8 cellular contexts compared by ENCODE assay signal in the genomic region with DNA sequence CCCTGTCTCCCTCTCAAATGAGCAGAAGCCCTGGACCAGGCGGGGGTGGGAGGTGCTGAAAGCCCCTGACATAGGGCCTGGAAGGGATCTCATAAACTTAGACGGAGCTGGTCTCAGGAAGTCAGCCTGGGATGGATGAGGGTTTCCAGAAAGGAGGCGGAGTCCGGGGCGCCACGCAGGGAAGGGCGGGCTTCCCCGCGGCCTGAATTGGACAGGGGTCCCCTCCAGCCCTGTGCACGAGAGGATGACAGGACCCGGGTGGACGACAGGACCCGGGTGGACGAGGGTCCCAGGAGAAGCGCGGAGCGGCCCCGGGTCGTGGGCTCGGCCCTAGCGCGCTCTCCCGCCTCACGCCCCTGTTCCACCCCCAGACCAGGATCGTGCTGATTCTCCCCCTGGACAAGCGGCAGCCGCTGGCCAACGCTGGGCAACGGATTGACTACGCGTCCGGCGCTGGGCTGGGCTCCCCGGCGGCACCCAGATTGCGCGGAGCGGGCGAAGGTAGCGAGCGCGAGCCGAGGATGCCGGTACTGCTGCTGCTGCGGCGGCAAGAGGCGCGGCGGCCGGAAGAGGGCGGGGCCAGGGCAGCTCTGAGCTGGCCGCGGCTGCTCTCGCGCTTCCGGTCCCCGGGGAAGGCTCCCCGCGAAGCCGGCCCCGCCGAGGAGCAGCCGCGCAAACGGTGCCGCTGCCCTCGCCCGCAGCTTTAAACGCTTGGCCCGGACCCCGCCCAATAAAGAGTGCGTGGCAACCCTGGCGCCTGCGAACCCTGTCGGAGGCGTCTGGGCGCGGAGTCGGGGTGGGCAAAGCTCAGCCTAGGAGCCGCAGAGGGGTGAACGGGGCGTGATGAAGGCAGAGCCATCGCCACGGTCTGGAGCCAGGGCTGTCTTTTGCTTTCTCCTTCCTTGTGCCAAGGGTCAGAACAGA. TPM values are rescaled to one million over a fixed set of nuclear protein-coding genes. Genes with fewer than 3 reads are reported as not detected.
DNase-seq lines count a peak whose midpoint lies in the region; ATAC-seq and TF ChIP-seq lines count a peak whose summit lies in the region.

No MANE protein-coding gene starts in this region.

- TF ChIP-seq CTCF in AG09309 (IDR thresholded peaks at IDR 0.05; ENCODE audit: control insufficient read depth, insufficient read depth, low read depth, low read length, missing control alignments) (no peak), Panc1 (IDR thresholded peaks at IDR 0.05) (no peak)

- H3K27me3 ChIP-seq in HUES64 (ENCODE audit: insufficient read depth, low read length) (peaks cover 7% of the 10 kb centered on the region), Panc1 (ENCODE audit: control insufficient read depth, insufficient read depth, low read length) (no peaks in the 10 kb centered on the region), esophagus (ENCODE audit: control insufficient read depth in 1 of 2, insufficient read depth in 2 of 2, low read length in 2 of 2) (no peaks in the 10 kb centered on the region), mucosa of stomach (ENCODE audit: control insufficient read depth, insufficient read depth, low read length) (no peaks in the 10 kb centered on the region)

- peaks cover 19% of the 10 kb centered on the region for H3K36me3 Mint-ChIP-seq in activated T-cell treated with anti-CD3 and anti-CD28 coated beads, Interleukin-2, amount 50 U/mL, for 24 hours (ENCODE audit: low read depth)

- ATAC-seq in GM19035 (IDR thresholded peaks at IDR 0.05; ENCODE audit: unreplicated experiment) (peak; percentile 41), Panc1 (peak; percentile 90)

- H3K36me3 ChIP-seq in HUES64 (ENCODE audit: insufficient read depth, low read length): peaks cover 12% of the 10 kb centered on the region; the same call in 1 of the 2 replicates
- H3K36me3 ChIP-seq in Panc1 (ENCODE audit: control insufficient read depth, insufficient read depth, low read length): no peaks in the 10 kb centered on the region
- H3K36me3 ChIP-seq in esophagus (ENCODE audit: control insufficient read depth in 2 of 2, insufficient read depth in 2 of 2, low read length in 1 of 2): peaks cover 0 to 15% of the 10 kb centered on the region in 2 donors
- H3K36me3 ChIP-seq in mucosa of stomach (ENCODE audit: control insufficient read depth, insufficient read depth, low read length): no peaks in the 10 kb centered on the region

- peak overlapping the region; percentile 91 for H3K27ac Mint-ChIP-seq in activated T-cell treated with anti-CD3 and anti-CD28 coated beads, Interleukin-2, amount 50 U/mL, for 24 hours

- intact Hi-C loops in Panc1 (cut with micrococcal nuclease; ENCODE audit: unreplicated experiment): no loop called here

- H3K4me1 ChIP-seq in HUES64 (ENCODE audit: insufficient read depth, low read length) (peaks cover 9% of the 10 kb centered on the region; the same call in 1 of the 2 replicates), Panc1 (ENCODE audit: control insufficient read depth, insufficient read depth, low read length) (peaks cover 14% of the 10 kb centered on the region), esophagus (ENCODE audit: control insufficient read depth in 2 of 2, insufficient read depth in 2 of 2, low read length in 1 of 2) (peaks cover 2 to 25% of the 10 kb centered on the region in 2 donors), mucosa of stomach (ENCODE audit: control insufficient read depth, insufficient read depth, low read length) (peaks cover 31% of the 10 kb centered on the region)

- POLR2A ChIA-PET in Panc1 (lab: Charles Lee): no interaction called here

- H3K27ac ChIP-seq in HUES64 (ENCODE audit: low read depth, low read length): peak overlapping the region; percentile 77
- peak overlapping the region; percentile 92 for H3K27ac ChIP-seq in Panc1 (ENCODE audit: low read length)
- peak overlapping the region; percentile 91 to 92 for H3K27ac ChIP-seq in esophagus (ENCODE audit: low read depth in 2 of 2, low read length in 1 of 2)

- peaks cover 34% of the 10 kb centered on the region for H3K4me1 Mint-ChIP-seq in activated T-cell treated with anti-CD3 and anti-CD28 coated beads, Interleukin-2, amount 50 U/mL, for 24 hours (ENCODE audit: low read depth)

- no TSS peak for BruUV-seq in Panc1 (replicated peaks; lab: Mats Ljungman, UMichigan)

- 1% methylated on average over 84 of the region's 84 CpGs for WGBS in HUES64
- 1% methylated on average over 79 to 84 of the region's 84 CpGs for WGBS in esophagus, 2 donors

- H3K9me3 Mint-ChIP-seq in activated T-cell treated with anti-CD3 and anti-CD28 coated beads, Interleukin-2, amount 50 U/mL, for 24 hours: no peaks in the 10 kb centered on the region

- H3K4me3 Mint-ChIP-seq in activated T-cell treated with anti-CD3 and anti-CD28 coated beads, Interleukin-2, amount 50 U/mL, for 24 hours: peak overlapping the region; percentile 84

- CTCF ChIA-PET in Panc1 (lab: Charles Lee): interaction anchor here (0.5 kb wide), 1 partner anchor 148 kb away, joined by 4 read pairs; no protein-coding TSS in a partner anchor

- H3K27me3 Mint-ChIP-seq in activated T-cell treated with anti-CD3 and anti-CD28 coated beads, Interleukin-2, amount 50 U/mL, for 24 hours: no peaks in the 10 kb centered on the region

- H3K9me3 ChIP-seq in HUES64 (ENCODE audit: insufficient read depth, low read depth, low read length): no peaks in the 10 kb centered on the region
- no peaks in the 10 kb centered on the region for H3K9me3 ChIP-seq in Panc1 (ENCODE audit: control insufficient read depth, insufficient read depth, low read depth, low read length)
- no peaks in the 10 kb centered on the region for H3K9me3 ChIP-seq in esophagus (ENCODE audit: control insufficient read depth in 2 of 2, insufficient read depth in 1 of 2, low read depth in 1 of 2, low read length in 1 of 2)
- H3K9me3 ChIP-seq in mucosa of stomach (ENCODE audit: control insufficient read depth, low read length): no peaks in the 10 kb centered on the region

- peak overlapping the region; percentile 80 for H3K9ac ChIP-seq in HUES64 (ENCODE audit: low read depth, low read length)
- H3K9ac ChIP-seq in mucosa of stomach (ENCODE audit: low read length): peak overlapping the region; percentile 86

- DNase-seq in AG09309 (ENCODE audit: low read depth): no peak
- no peak for DNase-seq in Panc1 (ENCODE audit: low read depth, low spot score)
- peak; percentile 90 for DNase-seq in activated T-cell treated with anti-CD3 and anti-CD28 coated beads, Interleukin-2, amount 50 U/mL, for 24 hours
- DNase-seq in stimulated activated CD8-positive, alpha-beta memory T cell treated with anti-CD3 and anti-CD28 coated beads, Interleukin-7, amount 100 ng/mL, for 1 hour (ENCODE audit: low read depth in 2 of 2): peak; percentile 65

- in situ Hi-C loops in Panc1 (cut with HindIII; ENCODE audit: low pct_unique_long_range_greater_than_20kb, low sequenced_read_pairs): no loop called here

- peak overlapping the region; percentile 96 for H3K4me3 ChIP-seq in AG09309 (ENCODE audit: control insufficient read depth, low read depth, low read length)
- H3K4me3 ChIP-seq in HUES64 (ENCODE audit: low read length): peak overlapping the region; percentile 78
- H3K4me3 ChIP-seq in Panc1 (ENCODE audit: low read depth in 2 of 2, low read length in 2 of 2): peak overlapping the region; percentile 67 to 78
- H3K4me3 ChIP-seq in esophagus (ENCODE audit: low read depth in 1 of 2, low read length in 2 of 2): peak overlapping the region; percentile 75 to 82
- H3K4me3 ChIP-seq in mucosa of stomach (ENCODE audit: low read length): peak overlapping the region; percentile 62

RNA-seq across cellular contexts. Expression of a gene that starts 1.3 kb away (rescaled TPM):
- polyA plus RNA-seq in HUES64 (2013, experiment 1 of 2): 0.10 TPM
- not detected for polyA plus RNA-seq in HUES64 (2013, experiment 2 of 2)
- not detected for total RNA-seq in Panc1 (2021; ENCODE audit: unreplicated experiment)
- polyA plus RNA-seq in Panc1 (2012; ENCODE audit: insufficient read length): 0.46 TPM
- polyA plus RNA-seq in esophagus: under 1 TPM; 0.02 to 0.04 TPM

RNA-seq across cellular contexts. Expression of a gene that starts 3.3 kb away (rescaled TPM):
- not detected for polyA plus RNA-seq in HUES64 (2013, experiment 1 of 2)
- polyA plus RNA-seq in HUES64 (2013, experiment 2 of 2): 0.25 TPM
- total RNA-seq in Panc1 (2021; ENCODE audit: unreplicated experiment): not detected
- polyA plus RNA-seq in Panc1 (2012; ENCODE audit: insufficient read length): 0.11 TPM
- 1 to 10 TPM; 1.4 to 2.8 TPM for polyA plus RNA-seq in esophagus

RNA-seq across cellular contexts. Expression of a gene that starts 10.8 kb away (rescaled TPM):
- 12.3 TPM for polyA plus RNA-seq in HUES64 (2013, experiment 1 of 2)
- polyA plus RNA-seq in HUES64 (2013, experiment 2 of 2): 13.4 TPM
- 46.4 TPM for total RNA-seq in Panc1 (2021; ENCODE audit: unreplicated experiment)
- polyA plus RNA-seq in Panc1 (2012; ENCODE audit: insufficient read length): 46.9 TPM
- 10 to 100 TPM; 13.5 to 18.4 TPM for polyA plus RNA-seq in esophagus

RNA-seq across cellular contexts. Expression of a gene that starts 22.8 kb away (rescaled TPM):
- 26.3 TPM for polyA plus RNA-seq in HUES64 (2013, experiment 1 of 2)
- 26.2 TPM for polyA plus RNA-seq in HUES64 (2013, experiment 2 of 2)
- total RNA-seq in Panc1 (2021; ENCODE audit: unreplicated experiment): 64.2 TPM
- 35.8 TPM for polyA plus RNA-seq in Panc1 (2012; ENCODE audit: insufficient read length)
- 1 to 10 TPM; 6.4 to 6.7 TPM for polyA plus RNA-seq in esophagus

RNA-seq across cellular contexts. Expression of a gene that starts 56.7 kb away (rescaled TPM):
- 1.2 TPM for polyA plus RNA-seq in HUES64 (2013, experiment 1 of 2)
- polyA plus RNA-seq in HUES64 (2013, experiment 2 of 2): 2.7 TPM
- 12.0 TPM for total RNA-seq in Panc1 (2021; ENCODE audit: unreplicated experiment)
- polyA plus RNA-seq in Panc1 (2012; ENCODE audit: insufficient read length): 11.5 TPM
- polyA plus RNA-seq in esophagus: 1 to 10 TPM; 5.4 to 5.8 TPM

Comparison
In these comparisons a context has a peak if more than half of its experiments do, and no peak if none do; other contexts are left out.
1. DNase-seq: peak in activated T-cell treated with anti-CD3 and anti-CD28 coated beads, Interleukin-2, amount 50 U/mL, for 24 hours (single experiment) and stimulated activated CD8-positive, alpha-beta memory T cell treated with anti-CD3 and anti-CD28 coated beads, Interleukin-7, amount 100 ng/mL, for 1 hour (2 of 2); none in AG09309 (single experiment) and Panc1 (single experiment).
2. Peak in every context shown above with its lines, with median percentiles within 50 percentile points of each other: H3K4me3 ChIP-seq and H3K27ac ChIP-seq.